Comparison of ENCODE assay signal across 1 cellular context in the genomic region with DNA sequence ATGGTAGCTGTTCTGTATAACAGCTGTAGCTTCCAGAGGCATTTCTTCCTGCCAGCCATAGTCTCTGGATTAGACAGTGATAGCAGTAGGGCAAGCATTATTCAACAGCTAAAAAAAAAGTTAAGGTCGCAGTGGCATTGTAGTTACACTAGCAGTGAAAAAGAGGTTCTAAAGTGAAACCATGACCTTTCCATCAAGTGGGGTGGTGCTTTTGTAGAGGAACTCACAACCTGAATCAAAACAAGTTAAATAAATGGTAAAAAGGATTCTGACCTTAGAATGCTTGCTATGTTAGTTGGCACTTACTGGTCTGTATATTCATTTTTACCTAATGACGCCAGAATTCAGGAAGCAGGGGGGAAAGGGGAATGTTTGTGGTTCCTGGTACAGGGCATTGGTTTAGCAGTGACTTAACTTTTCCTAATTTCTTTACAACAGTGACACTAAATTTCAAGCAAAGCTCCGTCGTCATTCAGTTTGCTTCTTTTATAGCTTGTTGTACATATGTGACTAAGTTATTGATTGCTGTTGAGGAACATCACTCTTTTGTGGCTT.
TF ChIP-seq lines count a peak whose summit lies in the region.

No MANE protein-coding gene starts in this region.

TF ChIP-seq in IMR-90, 13 proteins besides CTCF, POLR2A, EP300 and RAD21 (continued from another document):
- TF ChIP-seq, protein P1, sequence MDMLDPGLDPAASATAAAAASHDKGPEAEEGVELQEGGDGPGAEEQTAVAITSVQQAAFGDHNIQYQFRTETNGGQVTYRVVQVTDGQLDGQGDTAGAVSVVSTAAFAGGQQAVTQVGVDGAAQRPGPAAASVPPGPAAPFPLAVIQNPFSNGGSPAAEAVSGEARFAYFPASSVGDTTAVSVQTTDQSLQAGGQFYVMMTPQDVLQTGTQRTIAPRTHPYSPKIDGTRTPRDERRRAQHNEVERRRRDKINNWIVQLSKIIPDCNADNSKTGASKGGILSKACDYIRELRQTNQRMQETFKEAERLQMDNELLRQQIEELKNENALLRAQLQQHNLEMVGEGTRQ (IDR thresholded peaks at IDR 0.05; ENCODE audit: low read depth, low read length) = no peak
- TF ChIP-seq SMC3 (IDR thresholded peaks at IDR 0.05; ENCODE audit: low read depth, low read length) (no peak), NFE2L2 (IDR thresholded peaks at IDR 0.05; ENCODE audit: low read depth, low read length) (no peak), MAFK (IDR thresholded peaks at IDR 0.05; ENCODE audit: low read depth, low read length) (no peak), CHD1 (IDR thresholded peaks at IDR 0.05; ENCODE audit: low read depth, low read length) (no peak), RCOR1 (IDR thresholded peaks at IDR 0.05; ENCODE audit: insufficient replicate concordance, low read length) (no peak), FOS (IDR thresholded peaks at IDR 0.05; ENCODE audit: low read depth, low read length) (no peak), RFX5 (IDR thresholded peaks at IDR 0.05; ENCODE audit: low read depth, low read length) (no peak), MXI1 (IDR thresholded peaks at IDR 0.05; ENCODE audit: borderline replicate concordance, low read depth, low read length) (no peak)
- TF ChIP-seq, protein P2, sequence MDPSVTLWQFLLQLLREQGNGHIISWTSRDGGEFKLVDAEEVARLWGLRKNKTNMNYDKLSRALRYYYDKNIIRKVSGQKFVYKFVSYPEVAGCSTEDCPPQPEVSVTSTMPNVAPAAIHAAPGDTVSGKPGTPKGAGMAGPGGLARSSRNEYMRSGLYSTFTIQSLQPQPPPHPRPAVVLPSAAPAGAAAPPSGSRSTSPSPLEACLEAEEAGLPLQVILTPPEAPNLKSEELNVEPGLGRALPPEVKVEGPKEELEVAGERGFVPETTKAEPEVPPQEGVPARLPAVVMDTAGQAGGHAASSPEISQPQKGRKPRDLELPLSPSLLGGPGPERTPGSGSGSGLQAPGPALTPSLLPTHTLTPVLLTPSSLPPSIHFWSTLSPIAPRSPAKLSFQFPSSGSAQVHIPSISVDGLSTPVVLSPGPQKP (IDR thresholded peaks at IDR 0.05; ENCODE audit: borderline replicate concordance, low read depth, low read length) = no peak
